ENCODE assay signal across 8 cellular contexts in genomic region chr6:141953072-141953471, GRCh38.
"Had no signal": no experiment of that assay in that cellular context is flagged by ENCODE, and none has a peak within 500 bp of the region (broad histone marks: within the 10 kb centered on the region; RNA-seq: fewer than 3 reads in every experiment).

No MANE protein-coding gene starts in this region.

- FAIRE-seq: HTR-8/SVneo had no signal

- H3K36me3 ChIP-seq: HAP-1 had no signal

- H3K27ac ChIP-seq: GM23248 had no signal

- H3K9ac ChIP-seq: GM23248 had no signal

- H2AFZ ChIP-seq: GM23248 had no signal

- ATAC-seq: HCT116 had no signal

- H3K4me3 ChIP-seq: GM23248, HAP-1 had no signal

- H3K4me1 ChIP-seq: HAP-1 had no signal

- H3K9me3 ChIP-seq: HAP-1 had no signal

- DNase-seq: GM23248, GOT3, H7, IMR-90, KBM-7 had no signal
